Comparison of ENCODE assay signal across 8 cellular contexts in genomic region chr16:68284847-68285246, GRCh38. TPM values are rescaled to one million over a fixed set of nuclear protein-coding genes. Genes with fewer than 3 reads are reported as not detected.
DNase-seq lines count a peak whose midpoint lies in the region; ATAC-seq, FAIRE-seq and TF ChIP-seq lines count a peak whose summit lies in the region.

No MANE protein-coding gene starts in this region.

- peaks cover 9% of the 10 kb centered on the region for H4K20me1 ChIP-seq in neural progenitor cell (ENCODE audit: low read depth)

- no peaks in the 10 kb centered on the region for H3K9me3 ChIP-seq in endodermal cell (ENCODE audit: control insufficient read depth, low read length)
- no peaks in the 10 kb centered on the region for H3K9me3 ChIP-seq in neural progenitor cell (ENCODE audit: low read depth)

- FAIRE-seq in frontal cortex (lab: Jason Lieb, UNC), result no peak

- H3K27ac Mint-ChIP-seq in natural killer cell treated with Interleukin-12 subunit alpha and Interleukin-12 subunit beta and Interleukin-15 and Interleukin-18, amount 100 ng/mL, for 72 hours, result peak overlapping the region; percentile 81 to 84
- H3K27ac Mint-ChIP-seq in endodermal cell (no peak overlapping the region), neural progenitor cell (no peak overlapping the region)

- no peak overlapping the region for H3K4me2 ChIP-seq in neural progenitor cell

- no peaks in the 10 kb centered on the region for H3K79me2 ChIP-seq in neural progenitor cell (ENCODE audit: low read depth)

- H3K4me1 Mint-ChIP-seq in natural killer cell treated with Interleukin-12 subunit alpha and Interleukin-12 subunit beta and Interleukin-15 and Interleukin-18, amount 100 ng/mL, for 72 hours (ENCODE audit: low read depth in 2 of 2), result peaks cover 57 to 63% of the 10 kb centered on the region in 2 donors
- H3K4me1 Mint-ChIP-seq in endodermal cell (peaks cover 25% of the 10 kb centered on the region), neural progenitor cell (no peaks in the 10 kb centered on the region)

- H3K27me3 Mint-ChIP-seq in natural killer cell treated with Interleukin-12 subunit alpha and Interleukin-12 subunit beta and Interleukin-15 and Interleukin-18, amount 100 ng/mL, for 72 hours, result no peaks in the 10 kb centered on the region
- H3K27me3 Mint-ChIP-seq in endodermal cell (ENCODE audit: insufficient read depth) (no peaks in the 10 kb centered on the region), neural progenitor cell (ENCODE audit: insufficient read depth, low read depth) (peaks cover 2% of the 10 kb centered on the region)

- H3K27ac ChIP-seq in endodermal cell (ENCODE audit: low read depth, low read length) (no peak overlapping the region), neural progenitor cell (no peak overlapping the region)

- TF ChIP-seq CTCF in endodermal cell (conservative IDR thresholded peaks at IDR 0.05), result no peak
- no peak for TF ChIP-seq CTCF in neural progenitor cell (IDR thresholded peaks at IDR 0.05)

- no peaks in the 10 kb centered on the region for H3K27me3 ChIP-seq in endodermal cell (ENCODE audit: control insufficient read depth, insufficient read depth, low read length, poor library complexity, severe bottlenecking)
- H3K27me3 ChIP-seq in neural progenitor cell, result no peaks in the 10 kb centered on the region

- H3F3A ChIP-seq in neural progenitor cell (ENCODE audit: low read depth), result no peaks in the 10 kb centered on the region

- peak; percentile 83 for DNase-seq in RPMI8226
- no peak for DNase-seq in natural killer cell treated with Interleukin-12 subunit alpha and Interleukin-12 subunit beta and Interleukin-15 and Interleukin-18, amount 100 ng/mL, for 72 hours (ENCODE audit: low spot score)
- no peak for DNase-seq in endodermal cell
- DNase-seq in mucosa of gallbladder (ENCODE audit: low spot score), result no peak
- DNase-seq in frontal cortex (ENCODE audit: low spot score in 2 of 2), result no peak
- DNase-seq in neural progenitor cell (ENCODE audit: low spot score), result no peak

- H3K9me3 Mint-ChIP-seq in natural killer cell treated with Interleukin-12 subunit alpha and Interleukin-12 subunit beta and Interleukin-15 and Interleukin-18, amount 100 ng/mL, for 72 hours, result no peaks in the 10 kb centered on the region
- H3K9me3 Mint-ChIP-seq in endodermal cell (no peaks in the 10 kb centered on the region), neural progenitor cell (no peaks in the 10 kb centered on the region)

- ATAC-seq in GM18517 (IDR thresholded peaks at IDR 0.05; ENCODE audit: unreplicated experiment) (peak; percentile 54), HG02642 (IDR thresholded peaks at IDR 0.05; ENCODE audit: poor library complexity, unreplicated experiment) (peak; percentile 49)
- peak; percentile 35 to 55 for ATAC-seq in natural killer cell treated with Interleukin-12 subunit alpha and Interleukin-12 subunit beta and Interleukin-15 and Interleukin-18, amount 100 ng/mL, for 72 hours

- peak overlapping the region; percentile 77 for H3K4me3 Mint-ChIP-seq in natural killer cell treated with Interleukin-12 subunit alpha and Interleukin-12 subunit beta and Interleukin-15 and Interleukin-18, amount 100 ng/mL, for 72 hours
- no peak overlapping the region for H3K4me3 Mint-ChIP-seq in endodermal cell
- no peak overlapping the region for H3K4me3 Mint-ChIP-seq in neural progenitor cell

- H3K9ac ChIP-seq in endodermal cell (ENCODE audit: extremely low read depth, low read length, poor library complexity, severe bottlenecking) (no peak overlapping the region), neural progenitor cell (no peak overlapping the region)

- peaks cover 8% of the 10 kb centered on the region for H3K36me3 Mint-ChIP-seq in natural killer cell treated with Interleukin-12 subunit alpha and Interleukin-12 subunit beta and Interleukin-15 and Interleukin-18, amount 100 ng/mL, for 72 hours
- H3K36me3 Mint-ChIP-seq in endodermal cell (ENCODE audit: low read depth), result peaks cover 39% of the 10 kb centered on the region
- H3K36me3 Mint-ChIP-seq in neural progenitor cell, result peaks cover 20% of the 10 kb centered on the region

- H3K36me3 ChIP-seq in endodermal cell (ENCODE audit: control insufficient read depth, insufficient read depth, low read length), result peaks cover 87% of the 10 kb centered on the region
- H3K36me3 ChIP-seq in neural progenitor cell, result no peaks in the 10 kb centered on the region

- H3K4me3 ChIP-seq in endodermal cell (ENCODE audit: low read length) (no peak overlapping the region), neural progenitor cell (no peak overlapping the region)

- WGBS in endodermal cell (ENCODE audit: insufficient coverage in 1 of 2, insufficient read length in 1 of 2), 2 experiments, result 92 to 98% methylated on average over 4 to 5 of the region's 5 CpGs

- H3K4me1 ChIP-seq in endodermal cell (ENCODE audit: control insufficient read depth, insufficient read depth, low read length) (no peaks in the 10 kb centered on the region), neural progenitor cell (no peaks in the 10 kb centered on the region)

- H2AFZ ChIP-seq in neural progenitor cell (replicated peaks), result no peak overlapping the region

RNA-seq across cellular contexts. Expression of gene SLC7A6, which starts 20.5 kb away (rescaled TPM):
- 100 to 1,000 TPM in 1 of 2 donors, 10 to 100 TPM in 1; 56.2 to 111 TPM for total RNA-seq in natural killer cell treated with Interleukin-12 subunit alpha and Interleukin-12 subunit beta and Interleukin-15 and Interleukin-18, amount 100 ng/mL, for 72 hours
- total RNA-seq in endodermal cell (10 to 100 TPM; 43.6 to 47.2 TPM), mucosa of gallbladder (13.6 TPM), frontal cortex (17.1 TPM), neural progenitor cell (ENCODE audit: low replicate concordance) (5.6 and 13.7 TPM in 2 replicates)
- polyA plus RNA-seq in endodermal cell (2013, experiment 1 of 2), result 20.2 TPM
- polyA plus RNA-seq in endodermal cell (2013, experiment 2 of 2), result 20.7 TPM

RNA-seq across cellular contexts. Expression of gene SLC7A6OS, which starts 25.9 kb away (rescaled TPM):
- 10 to 100 TPM; 25.8 to 27.9 TPM for total RNA-seq in natural killer cell treated with Interleukin-12 subunit alpha and Interleukin-12 subunit beta and Interleukin-15 and Interleukin-18, amount 100 ng/mL, for 72 hours
- total RNA-seq in endodermal cell (10 to 100 TPM; 22.5 to 26.0 TPM), mucosa of gallbladder (15.6 TPM), frontal cortex (11.4 TPM), neural progenitor cell (ENCODE audit: low replicate concordance) (18.7 and 18.8 TPM in 2 replicates)
- polyA plus RNA-seq in endodermal cell (2013, experiment 1 of 2), result 20.1 TPM
- 19.2 TPM for polyA plus RNA-seq in endodermal cell (2013, experiment 2 of 2)

RNA-seq across cellular contexts. Expression of gene PRMT7, which starts 26.0 kb away (rescaled TPM):
- 10 to 100 TPM; 45.7 to 90.9 TPM for total RNA-seq in natural killer cell treated with Interleukin-12 subunit alpha and Interleukin-12 subunit beta and Interleukin-15 and Interleukin-18, amount 100 ng/mL, for 72 hours
- total RNA-seq in endodermal cell, result 10 to 100 TPM; 63.9 to 68.5 TPM
- 41.9 TPM for polyA plus RNA-seq in endodermal cell (2013, experiment 1 of 2)
- 41.1 TPM for polyA plus RNA-seq in endodermal cell (2013, experiment 2 of 2)
- 34.3 TPM for total RNA-seq in mucosa of gallbladder
- total RNA-seq in frontal cortex, result 39.5 TPM
- 70.2 and 79.7 TPM in 2 replicates for total RNA-seq in neural progenitor cell (ENCODE audit: low replicate concordance)

RNA-seq across cellular contexts. Expression of gene PLA2G15, which starts 39.7 kb away (rescaled TPM):
- total RNA-seq in natural killer cell treated with Interleukin-12 subunit alpha and Interleukin-12 subunit beta and Interleukin-15 and Interleukin-18, amount 100 ng/mL, for 72 hours, result 10 to 100 TPM; 11.6 to 11.8 TPM
- 1 to 10 TPM; 8.7 to 10.0 TPM for total RNA-seq in endodermal cell
- polyA plus RNA-seq in endodermal cell (2013, experiment 1 of 2), result 10.8 TPM
- 10.7 TPM for polyA plus RNA-seq in endodermal cell (2013, experiment 2 of 2)
- 19.1 TPM for total RNA-seq in mucosa of gallbladder
- 18.3 TPM for total RNA-seq in frontal cortex
- 3.8 and 11.7 TPM in 2 replicates for total RNA-seq in neural progenitor cell (ENCODE audit: low replicate concordance)

RNA-seq across cellular contexts. Expression of gene ESRP2, which starts 48.9 kb away (rescaled TPM):
- under 1 TPM in 1 of 2 donors, not detected in 1; 0.12 TPM for total RNA-seq in natural killer cell treated with Interleukin-12 subunit alpha and Interleukin-12 subunit beta and Interleukin-15 and Interleukin-18, amount 100 ng/mL, for 72 hours
- total RNA-seq in endodermal cell (10 to 100 TPM; 51.8 to 56.4 TPM), mucosa of gallbladder (67.0 TPM), frontal cortex (not detected), neural progenitor cell (ENCODE audit: low replicate concordance) (1.5 and 5.4 TPM in 2 replicates)
- polyA plus RNA-seq in endodermal cell (2013, experiment 1 of 2), result 5.3 TPM
- 5.1 TPM for polyA plus RNA-seq in endodermal cell (2013, experiment 2 of 2)

Comparison
In these comparisons a context has a peak if more than half of its experiments do, and no peak if none do; other contexts are left out.
1. H3K27ac Mint-ChIP-seq: peak in natural killer cell treated with Interleukin-12 subunit alpha and Interleukin-12 subunit beta and Interleukin-15 and Interleukin-18, amount 100 ng/mL, for 72 hours (2 of 2); none in endodermal cell (single experiment) and neural progenitor cell (single experiment).
2. Peak in every context shown above with its lines, with median percentiles within 50 percentile points of each other: ATAC-seq.